ENCODE assay signal across 12 cellular contexts in genomic region chr9:27154923-27155322, GRCh38. TPM values are rescaled to one million over a fixed set of nuclear protein-coding genes. Genes with fewer than 3 reads are reported as not detected.
A peak's percentile ranks its signal among the peaks of the same experiment; 100 is the strongest.
DNase-seq lines count a peak whose midpoint lies in the region; TF ChIP-seq lines count a peak whose summit lies in the region.
"Had no signal": no experiment of that assay in that cellular context is flagged by ENCODE, and none has a peak within 500 bp of the region (broad histone marks: within the 10 kb centered on the region; RNA-seq: fewer than 3 reads in every experiment).

No MANE protein-coding gene starts in this region.

- H3K18ac ChIP-seq in mesendoderm (ENCODE audit: low read length), result no peak overlapping the region

- H3K27ac ChIP-seq in mesendoderm (ENCODE audit: low read depth, low read length) (no peak overlapping the region), Peyer's patch (peak overlapping the region in 1 of 4 donors; percentile 36)
- H3K27ac ChIP-seq: left ventricle myocardium inferior had no signal

- peaks cover 2% of the 10 kb centered on the region for H3K27me3 Mint-ChIP-seq in endothelial cell (ENCODE audit: unreplicated experiment)

- H3K36me3 ChIP-seq in mesendoderm (ENCODE audit: control insufficient read depth, insufficient read depth, low read length), result no peaks in the 10 kb centered on the region
- no peaks in the 10 kb centered on the region for H3K36me3 ChIP-seq in Peyer's patch
- H3K36me3 ChIP-seq: left ventricle myocardium inferior had no signal

- no peak overlapping the region for H3K4me3 ChIP-seq in AG10803 (ENCODE audit: low read length)
- no peak overlapping the region for H3K4me3 ChIP-seq in mesendoderm (ENCODE audit: low read length)
- H3K4me3 ChIP-seq in Peyer's patch, result no peak overlapping the region
- H3K4me3 ChIP-seq: left ventricle myocardium inferior had no signal

- in situ Hi-C loops in G401 (cut with HindIII; ENCODE audit: low sequenced_read_pairs), result no loop called here

- no peak overlapping the region for H4K5ac ChIP-seq in mesendoderm (ENCODE audit: low read length)

- no peak overlapping the region for H4K8ac ChIP-seq in mesendoderm (ENCODE audit: low read depth, low read length)

- H2BK120ac ChIP-seq in mesendoderm (ENCODE audit: low read depth, low read length), result no peak overlapping the region

- no peaks in the 10 kb centered on the region for H3K9me3 Mint-ChIP-seq in endothelial cell (ENCODE audit: unreplicated experiment)
- H3K9me3 Mint-ChIP-seq: CD8-positive, alpha-beta memory T cell had no signal

- no peak overlapping the region for H3K9ac ChIP-seq in mesendoderm (ENCODE audit: low read length)

- H3K4me1 Mint-ChIP-seq in endothelial cell (ENCODE audit: unreplicated experiment), result peaks cover 33% of the 10 kb centered on the region
- H3K4me1 Mint-ChIP-seq: CD8-positive, alpha-beta memory T cell had no signal

- TF ChIP-seq CTCF in AG10803 (conservative IDR thresholded peaks at IDR 0.05; ENCODE audit: low read length) (no peak), endothelial cell (IDR thresholded peaks at IDR 0.05; ENCODE audit: unreplicated experiment) (no peak), Peyer's patch (IDR thresholded peaks at IDR 0.05) (no peak)

- no peak overlapping the region for H2BK5ac ChIP-seq in mesendoderm (ENCODE audit: low read length)

- H3K4me2 ChIP-seq in mesendoderm (ENCODE audit: low read length), result no peak overlapping the region

- H3K27me3 ChIP-seq in mesendoderm (ENCODE audit: insufficient read depth, low read length, poor library complexity) (no peaks in the 10 kb centered on the region), Peyer's patch (no peaks in the 10 kb centered on the region)

- no peak overlapping the region for H3K56ac ChIP-seq in mesendoderm (ENCODE audit: low read length)

- peak overlapping the region; percentile 55 for H3K27ac Mint-ChIP-seq in endothelial cell (ENCODE audit: unreplicated experiment)
- H3K27ac Mint-ChIP-seq: CD8-positive, alpha-beta memory T cell had no signal

- no peak overlapping the region for H2BK15ac ChIP-seq in mesendoderm (replicated peaks; ENCODE audit: low read depth)

- DNase-seq in AG10803 (ENCODE audit: low read depth) (peak; percentile 96), NCI-H2029 (lab: John Stamatoyannopoulos, UW) (peak; percentile 16), endothelial cell (ENCODE audit: low spot score) (no peak), mesendoderm (peak; percentile 24), G401 (ENCODE audit: low spot score) (no peak), Peyer's patch (no peak), GOT3 (lab: John Stamatoyannopoulos, UW) (no peak)
- DNase-seq in stimulated activated CD4-positive, alpha-beta T cell treated with anti-CD3 and anti-CD28 coated beads, Interleukin-4, amount 100 ng/mL, for 4 hours, result no peak
- DNase-seq: CD8-positive, alpha-beta memory T cell; left ventricle myocardium inferior; NCI-H1048; substantia nigra had no signal

- H3K79me2 ChIP-seq in mesendoderm (ENCODE audit: control insufficient read depth, insufficient read depth, low read length), result no peaks in the 10 kb centered on the region

- H3K36me3 Mint-ChIP-seq in endothelial cell (ENCODE audit: low read depth, unreplicated experiment), result peaks cover 33% of the 10 kb centered on the region
- H3K36me3 Mint-ChIP-seq: CD8-positive, alpha-beta memory T cell had no signal

- H3K4me3 Mint-ChIP-seq in endothelial cell (ENCODE audit: unreplicated experiment), result no peak overlapping the region
- H3K4me3 Mint-ChIP-seq: CD8-positive, alpha-beta memory T cell had no signal

- H3K79me1 ChIP-seq in mesendoderm (ENCODE audit: low read length), result no peaks in the 10 kb centered on the region

- no peak overlapping the region for H2AK5ac ChIP-seq in mesendoderm (ENCODE audit: low read length)

- no CpG with 5 or more reads among the region's 5 CpGs for WGBS in mesendoderm (ENCODE audit: extremely low coverage, insufficient coverage, low lambda C conversion rate)

- H3K4me1 ChIP-seq in mesendoderm (ENCODE audit: control insufficient read depth, low read depth, low read length) (no peaks in the 10 kb centered on the region), Peyer's patch (peaks cover 0 to 6% (median 0%) of the 10 kb centered on the region in 4 donors)

- no peak overlapping the region for H3K23ac ChIP-seq in mesendoderm (ENCODE audit: low read length)

- no peaks in the 10 kb centered on the region for H3K9me3 ChIP-seq in Peyer's patch
- H3K9me3 ChIP-seq: left ventricle myocardium inferior had no signal

- H3K4ac ChIP-seq in mesendoderm (ENCODE audit: low read depth, low read length), result no peak overlapping the region

- no peak for TF ChIP-seq POLR2A in Peyer's patch (IDR thresholded peaks at IDR 0.05)

RNA-seq across cellular contexts. Expression of gene TEK, which starts 45.9 kb away (rescaled TPM):
- total RNA-seq in endothelial cell (ENCODE audit: unreplicated experiment) (448 TPM), Peyer's patch (10 to 100 TPM in 1 of 4 donors, 1 to 10 TPM in 3; 3.0 to 22.3 (median 4.3) TPM)
- 12.1 TPM for polyA plus RNA-seq in mesendoderm (2013, experiment 1 of 2)
- 13.3 TPM for polyA plus RNA-seq in mesendoderm (2013, experiment 2 of 2)
- not detected in 2 replicates for total RNA-seq in G401 (2014; rRNA removed; shearing (Covaris generic))
- total RNA-seq: CD8-positive, alpha-beta memory T cell had no signal
- polyA plus RNA-seq: CD8-positive, alpha-beta memory T cell had no signal

Comparison
In these comparisons a context has a peak if more than half of its experiments do, and no peak if none do; other contexts are left out.
1. DNase-seq: peak in AG10803 (single experiment), NCI-H2029 (single experiment) and mesendoderm (single experiment); none in endothelial cell (single experiment), G401 (single experiment), Peyer's patch (0 of 3), stimulated activated CD4-positive, alpha-beta T cell treated with anti-CD3 and anti-CD28 coated beads, Interleukin-4, amount 100 ng/mL, for 4 hours (0 of 2) and GOT3 (single experiment).
2. RNA of gene TEK, which starts 45.9 kb away (total RNA-seq): 448 TPM in endothelial cell (single experiment); 3.0 to 22.3 TPM in Peyer's patch and not detected in G401; every median in the first group is over 10 times any median in the second.